8 cellular contexts compared by ENCODE assay signal in genomic region chr1:202348509-202349262, GRCh38. TPM values are rescaled to one million over a fixed set of nuclear protein-coding genes. Genes with fewer than 3 reads are reported as not detected.
DNase-seq lines count a peak whose midpoint lies in the region; ATAC-seq and TF ChIP-seq lines count a peak whose summit lies in the region.

Gene PPP1R12B, plus strand, starts transcription at chr1:202348699. Its CDS starts 153 bp downstream, at chr1:202348852.

- DNase-seq in AG20443 (ENCODE audit: low spot score): peak; percentile 95
- DNase-seq in NCI-H510A (lab: John Stamatoyannopoulos, UW): peak; percentile 99
- DNase-seq in activated CD4-positive, alpha-beta T cell treated with anti-CD3 and anti-CD28 coated beads for 1 hour: peak; percentile 91
- DNase-seq in chondrocyte (ENCODE audit: low spot score): peak; percentile 99
- peak; percentile 98 for DNase-seq in kidney epithelial cell (ENCODE audit: low read depth)
- DNase-seq in stimulated activated CD4-positive, alpha-beta T cell treated with anti-CD3 and anti-CD28 coated beads, Interleukin-15, amount 100 ng/mL, for 48 hours (ENCODE audit: low read depth in 2 of 2): peak; percentile 92 to 95

- H3K27ac Mint-ChIP-seq in chondrocyte (ENCODE audit: unreplicated experiment): peak within 1 kb of the TSS; percentile 98

- H3K36me3 ChIP-seq in kidney epithelial cell (ENCODE audit: control insufficient read depth, insufficient read depth, low read length): no peaks in the 10 kb centered on the region

- H3K4me3 Mint-ChIP-seq in chondrocyte (ENCODE audit: unreplicated experiment): peak within 1 kb of the TSS; percentile 98

- TF ChIP-seq POLR2A in GM19099 (IDR thresholded peaks at IDR 0.05; ENCODE audit: extremely low read depth, insufficient read length, low read depth): peak; percentile 69

- peak within 1 kb of the TSS; percentile 74 for H3K4me3 ChIP-seq in kidney epithelial cell (ENCODE audit: low read depth, low read length)

- ATAC-seq in HG03432 (IDR thresholded peaks at IDR 0.05; ENCODE audit: unreplicated experiment): peak; percentile 99

- no peaks in the 10 kb centered on the region for H3K27me3 ChIP-seq in kidney epithelial cell (ENCODE audit: control insufficient read depth, insufficient read depth, low read length)

- H3K36me3 Mint-ChIP-seq in chondrocyte (ENCODE audit: low read depth): no peaks in the 10 kb centered on the region

- TF ChIP-seq CTCF in chondrocyte (IDR thresholded peaks at IDR 0.05) (no peak), kidney epithelial cell (IDR thresholded peaks at IDR 0.05; ENCODE audit: insufficient read depth, low read length, poor library complexity, severe bottlenecking) (no peak)

- peaks cover 22% of the 10 kb centered on the region for H3K4me1 Mint-ChIP-seq in chondrocyte (ENCODE audit: low read depth)

- H3K27me3 Mint-ChIP-seq in chondrocyte (ENCODE audit: low read depth): no peaks in the 10 kb centered on the region

- no peaks in the 10 kb centered on the region for H3K9me3 Mint-ChIP-seq in chondrocyte (ENCODE audit: low read depth)

RNA-seq across cellular contexts. Expression of gene PPP1R12B, which starts in this region (rescaled TPM):
- 18.0 to 22.7 TPM (median 18.2 TPM) in 3 replicates for total RNA-seq in chondrocyte
- total RNA-seq in kidney epithelial cell: 6.6 and 6.8 TPM in 2 replicates

Comparison
In these comparisons a context has a peak if more than half of its experiments do, and no peak if none do; other contexts are left out.
1. Peak in every context shown above with its lines: DNase-seq, ATAC-seq and H3K4me3 ChIP-seq.